1 cellular context compared by ENCODE assay signal in genomic region chr1:11653101-11653601, GRCh38.
TF ChIP-seq lines count a peak whose summit lies in the region.

No MANE protein-coding gene starts in this region.

TF ChIP-seq in HepG2, 621 proteins besides CTCF, POLR2A, EP300 and RAD21 (continued from another document and continues in another):
- TF ChIP-seq, protein P1, sequence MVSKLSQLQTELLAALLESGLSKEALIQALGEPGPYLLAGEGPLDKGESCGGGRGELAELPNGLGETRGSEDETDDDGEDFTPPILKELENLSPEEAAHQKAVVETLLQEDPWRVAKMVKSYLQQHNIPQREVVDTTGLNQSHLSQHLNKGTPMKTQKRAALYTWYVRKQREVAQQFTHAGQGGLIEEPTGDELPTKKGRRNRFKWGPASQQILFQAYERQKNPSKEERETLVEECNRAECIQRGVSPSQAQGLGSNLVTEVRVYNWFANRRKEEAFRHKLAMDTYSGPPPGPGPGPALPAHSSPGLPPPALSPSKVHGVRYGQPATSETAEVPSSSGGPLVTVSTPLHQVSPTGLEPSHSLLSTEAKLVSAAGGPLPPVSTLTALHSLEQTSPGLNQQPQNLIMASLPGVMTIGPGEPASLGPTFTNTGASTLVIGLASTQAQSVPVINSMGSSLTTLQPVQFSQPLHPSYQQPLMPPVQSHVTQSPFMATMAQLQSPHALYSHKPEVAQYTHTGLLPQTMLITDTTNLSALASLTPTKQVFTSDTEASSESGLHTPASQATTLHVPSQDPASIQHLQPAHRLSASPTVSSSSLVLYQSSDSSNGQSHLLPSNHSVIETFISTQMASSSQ (IDR thresholded peaks at IDR 0.05; ENCODE audit: low read depth): no peak
- TF ChIP-seq, protein P1 (CRISPR knock-in tag; IDR thresholded peaks at IDR 0.05; ENCODE audit: borderline replicate concordance): no peak
- peak; percentile 45 for TF ChIP-seq TBL1XR1 (IDR thresholded peaks at IDR 0.05; ENCODE audit: borderline replicate concordance, low read length, partially characterized antibody)
- 0 out of 2 replicates have a peak, but pooled peaks have one; percentile 32 for TF ChIP-seq KDM4B (CRISPR knock-in tag; IDR thresholded peaks at IDR 0.05)
- TF ChIP-seq CCAR2 (optimal IDR thresholded peaks at IDR 0.05; ENCODE audit: low read depth, low read length): peak; percentile 68
- TF ChIP-seq ATF4 (CRISPR knock-in tag; IDR thresholded peaks at IDR 0.05): peak in 1 of 2 experiments; percentile 64; a peak in 1 of 4 replicates
- TF ChIP-seq HNRNPL (IDR thresholded peaks at IDR 0.05; ENCODE audit: low read depth, low read length): peak; percentile 42; the same call in 1 of the 2 replicates
- peak; percentile 90; the same call in 1 of the 2 replicates for TF ChIP-seq SIX1 (CRISPR knock-in tag; IDR thresholded peaks at IDR 0.05; ENCODE audit: borderline replicate concordance)
- peak; percentile 13 for TF ChIP-seq AGO2 (optimal IDR thresholded peaks at IDR 0.05; ENCODE audit: low read depth, low read length)
- peak; percentile 46; the same call in 1 of the 2 replicates for TF ChIP-seq ARID5B (CRISPR knock-in tag; IDR thresholded peaks at IDR 0.05)
- TF ChIP-seq SIX4 (CRISPR knock-in tag; IDR thresholded peaks at IDR 0.05): peak; percentile 65; the same call in 1 of the 2 replicates
- TF ChIP-seq KDM2A (CRISPR knock-in tag; IDR thresholded peaks at IDR 0.05; ENCODE audit: borderline replicate concordance, low read depth): peak; percentile 3; the same call in 1 of the 2 replicates
- peak; percentile 46; the same call in 1 of the 2 replicates for TF ChIP-seq GATAD2A (CRISPR knock-in tag; IDR thresholded peaks at IDR 0.05)
- no peak for TF ChIP-seq HDAC6 (IDR thresholded peaks at IDR 0.05; ENCODE audit: low read depth, low read length)
- TF ChIP-seq CREM (IDR thresholded peaks at IDR 0.05): peak; percentile 33; the same call in 1 of the 2 replicates
- no peak for TF ChIP-seq CREM (CRISPR knock-in tag; IDR thresholded peaks at IDR 0.05)
- no peak for TF ChIP-seq ARNT (IDR thresholded peaks at IDR 0.05)
- TF ChIP-seq, protein P2, sequence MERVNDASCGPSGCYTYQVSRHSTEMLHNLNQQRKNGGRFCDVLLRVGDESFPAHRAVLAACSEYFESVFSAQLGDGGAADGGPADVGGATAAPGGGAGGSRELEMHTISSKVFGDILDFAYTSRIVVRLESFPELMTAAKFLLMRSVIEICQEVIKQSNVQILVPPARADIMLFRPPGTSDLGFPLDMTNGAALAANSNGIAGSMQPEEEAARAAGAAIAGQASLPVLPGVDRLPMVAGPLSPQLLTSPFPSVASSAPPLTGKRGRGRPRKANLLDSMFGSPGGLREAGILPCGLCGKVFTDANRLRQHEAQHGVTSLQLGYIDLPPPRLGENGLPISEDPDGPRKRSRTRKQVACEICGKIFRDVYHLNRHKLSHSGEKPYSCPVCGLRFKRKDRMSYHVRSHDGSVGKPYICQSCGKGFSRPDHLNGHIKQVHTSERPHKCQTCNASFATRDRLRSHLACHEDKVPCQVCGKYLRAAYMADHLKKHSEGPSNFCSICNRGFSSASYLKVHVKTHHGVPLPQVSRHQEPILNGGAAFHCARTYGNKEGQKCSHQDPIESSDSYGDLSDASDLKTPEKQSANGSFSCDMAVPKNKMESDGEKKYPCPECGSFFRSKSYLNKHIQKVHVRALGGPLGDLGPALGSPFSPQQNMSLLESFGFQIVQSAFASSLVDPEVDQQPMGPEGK (CRISPR knock-in tag; IDR thresholded peaks at IDR 0.05): peak; percentile 85
- TF ChIP-seq ZNF18 (CRISPR knock-in tag; IDR thresholded peaks at IDR 0.05; ENCODE audit: insufficient replicate concordance): peak; percentile 41
- TF ChIP-seq SOX5 (CRISPR knock-in tag; IDR thresholded peaks at IDR 0.05; ENCODE audit: borderline replicate concordance): peak; percentile 42; the same call in 1 of the 2 replicates
- TF ChIP-seq MXI1 (IDR thresholded peaks at IDR 0.05; ENCODE audit: borderline replicate concordance, low read depth, low read length): peak; percentile 48; the same call in 1 of the 3 replicates
- TF ChIP-seq DPF2 (CRISPR knock-in tag; IDR thresholded peaks at IDR 0.05; ENCODE audit: borderline replicate concordance, low read depth): peak; percentile 45; the same call in 1 of the 2 replicates
- TF ChIP-seq, protein P3, sequence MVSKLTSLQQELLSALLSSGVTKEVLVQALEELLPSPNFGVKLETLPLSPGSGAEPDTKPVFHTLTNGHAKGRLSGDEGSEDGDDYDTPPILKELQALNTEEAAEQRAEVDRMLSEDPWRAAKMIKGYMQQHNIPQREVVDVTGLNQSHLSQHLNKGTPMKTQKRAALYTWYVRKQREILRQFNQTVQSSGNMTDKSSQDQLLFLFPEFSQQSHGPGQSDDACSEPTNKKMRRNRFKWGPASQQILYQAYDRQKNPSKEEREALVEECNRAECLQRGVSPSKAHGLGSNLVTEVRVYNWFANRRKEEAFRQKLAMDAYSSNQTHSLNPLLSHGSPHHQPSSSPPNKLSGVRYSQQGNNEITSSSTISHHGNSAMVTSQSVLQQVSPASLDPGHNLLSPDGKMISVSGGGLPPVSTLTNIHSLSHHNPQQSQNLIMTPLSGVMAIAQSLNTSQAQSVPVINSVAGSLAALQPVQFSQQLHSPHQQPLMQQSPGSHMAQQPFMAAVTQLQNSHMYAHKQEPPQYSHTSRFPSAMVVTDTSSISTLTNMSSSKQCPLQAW (CRISPR knock-in tag; IDR thresholded peaks at IDR 0.05): peak; percentile 40; the same call in 1 of the 2 replicates
- 0 out of 2 replicates have a peak, but pooled peaks have one; percentile 31 for TF ChIP-seq MIER2 (CRISPR knock-in tag; IDR thresholded peaks at IDR 0.05)
- peak; percentile 10; the same call in 1 of the 2 replicates for TF ChIP-seq MXD3 (CRISPR knock-in tag; IDR thresholded peaks at IDR 0.05)
- TF ChIP-seq TBX2 (CRISPR knock-in tag; IDR thresholded peaks at IDR 0.05; ENCODE audit: borderline replicate concordance): no peak
- peak; percentile 76 for TF ChIP-seq SAP130 (CRISPR knock-in tag; IDR thresholded peaks at IDR 0.05; ENCODE audit: low read depth)
- TF ChIP-seq, protein P4, sequence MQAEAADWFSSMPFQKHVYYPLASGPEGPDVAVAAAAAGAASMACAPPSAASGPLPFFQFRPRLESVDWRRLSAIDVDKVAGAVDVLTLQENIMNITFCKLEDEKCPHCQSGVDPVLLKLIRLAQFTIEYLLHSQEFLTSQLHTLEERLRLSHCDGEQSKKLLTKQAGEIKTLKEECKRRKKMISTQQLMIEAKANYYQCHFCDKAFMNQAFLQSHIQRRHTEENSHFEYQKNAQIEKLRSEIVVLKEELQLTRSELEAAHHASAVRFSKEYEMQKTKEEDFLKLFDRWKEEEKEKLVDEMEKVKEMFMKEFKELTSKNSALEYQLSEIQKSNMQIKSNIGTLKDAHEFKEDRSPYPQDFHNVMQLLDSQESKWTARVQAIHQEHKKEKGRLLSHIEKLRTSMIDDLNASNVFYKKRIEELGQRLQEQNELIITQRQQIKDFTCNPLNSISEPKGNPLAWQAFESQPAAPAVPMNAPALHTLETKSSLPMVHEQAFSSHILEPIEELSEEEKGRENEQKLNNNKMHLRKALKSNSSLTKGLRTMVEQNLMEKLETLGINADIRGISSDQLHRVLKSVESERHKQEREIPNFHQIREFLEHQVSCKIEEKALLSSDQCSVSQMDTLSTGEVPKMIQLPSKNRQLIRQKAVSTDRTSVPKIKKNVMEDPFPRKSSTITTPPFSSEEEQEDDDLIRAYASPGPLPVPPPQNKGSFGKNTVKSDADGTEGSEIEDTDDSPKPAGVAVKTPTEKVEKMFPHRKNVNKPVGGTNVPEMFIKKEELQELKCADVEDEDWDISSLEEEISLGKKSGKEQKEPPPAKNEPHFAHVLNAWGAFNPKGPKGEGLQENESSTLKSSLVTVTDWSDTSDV (CRISPR knock-in tag; IDR thresholded peaks at IDR 0.05): no peak
- no peak for TF ChIP-seq MAF1 (CRISPR knock-in tag; IDR thresholded peaks at IDR 0.05; ENCODE audit: borderline replicate concordance)
- peak; percentile 46; the same call in 1 of the 2 replicates for TF ChIP-seq SIN3A (IDR thresholded peaks at IDR 0.05; ENCODE audit: borderline replicate concordance, low read depth, low read length)
- TF ChIP-seq, protein P5, sequence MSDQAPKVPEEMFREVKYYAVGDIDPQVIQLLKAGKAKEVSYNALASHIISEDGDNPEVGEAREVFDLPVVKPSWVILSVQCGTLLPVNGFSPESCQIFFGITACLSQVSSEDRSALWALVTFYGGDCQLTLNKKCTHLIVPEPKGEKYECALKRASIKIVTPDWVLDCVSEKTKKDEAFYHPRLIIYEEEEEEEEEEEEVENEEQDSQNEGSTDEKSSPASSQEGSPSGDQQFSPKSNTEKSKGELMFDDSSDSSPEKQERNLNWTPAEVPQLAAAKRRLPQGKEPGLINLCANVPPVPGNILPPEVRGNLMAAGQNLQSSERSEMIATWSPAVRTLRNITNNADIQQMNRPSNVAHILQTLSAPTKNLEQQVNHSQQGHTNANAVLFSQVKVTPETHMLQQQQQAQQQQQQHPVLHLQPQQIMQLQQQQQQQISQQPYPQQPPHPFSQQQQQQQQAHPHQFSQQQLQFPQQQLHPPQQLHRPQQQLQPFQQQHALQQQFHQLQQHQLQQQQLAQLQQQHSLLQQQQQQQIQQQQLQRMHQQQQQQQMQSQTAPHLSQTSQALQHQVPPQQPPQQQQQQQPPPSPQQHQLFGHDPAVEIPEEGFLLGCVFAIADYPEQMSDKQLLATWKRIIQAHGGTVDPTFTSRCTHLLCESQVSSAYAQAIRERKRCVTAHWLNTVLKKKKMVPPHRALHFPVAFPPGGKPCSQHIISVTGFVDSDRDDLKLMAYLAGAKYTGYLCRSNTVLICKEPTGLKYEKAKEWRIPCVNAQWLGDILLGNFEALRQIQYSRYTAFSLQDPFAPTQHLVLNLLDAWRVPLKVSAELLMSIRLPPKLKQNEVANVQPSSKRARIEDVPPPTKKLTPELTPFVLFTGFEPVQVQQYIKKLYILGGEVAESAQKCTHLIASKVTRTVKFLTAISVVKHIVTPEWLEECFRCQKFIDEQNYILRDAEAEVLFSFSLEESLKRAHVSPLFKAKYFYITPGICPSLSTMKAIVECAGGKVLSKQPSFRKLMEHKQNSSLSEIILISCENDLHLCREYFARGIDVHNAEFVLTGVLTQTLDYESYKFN (CRISPR knock-in tag; conservative IDR thresholded peaks at IDR 0.05): peak; percentile 86
- no peak for TF ChIP-seq ZNF781 (CRISPR knock-in tag; IDR thresholded peaks at IDR 0.05; ENCODE audit: borderline replicate concordance, not compliant biosample characterization)
- peak; percentile 56 for TF ChIP-seq HNF4A (CRISPR knock-in tag; IDR thresholded peaks at IDR 0.05)
- peak; percentile 38; the same call in 1 of the 2 replicates for TF ChIP-seq TGIF2 (CRISPR knock-in tag; IDR thresholded peaks at IDR 0.05)
- 0 out of 2 replicates have a peak, but pooled peaks have one; percentile 11 for TF ChIP-seq KDM1A (CRISPR knock-in tag; IDR thresholded peaks at IDR 0.05)
- peak; percentile 11 for TF ChIP-seq SKI (IDR thresholded peaks at IDR 0.05; ENCODE audit: partially characterized antibody)
